ENCODE assay signal across 12 cellular contexts in the genomic region with DNA sequence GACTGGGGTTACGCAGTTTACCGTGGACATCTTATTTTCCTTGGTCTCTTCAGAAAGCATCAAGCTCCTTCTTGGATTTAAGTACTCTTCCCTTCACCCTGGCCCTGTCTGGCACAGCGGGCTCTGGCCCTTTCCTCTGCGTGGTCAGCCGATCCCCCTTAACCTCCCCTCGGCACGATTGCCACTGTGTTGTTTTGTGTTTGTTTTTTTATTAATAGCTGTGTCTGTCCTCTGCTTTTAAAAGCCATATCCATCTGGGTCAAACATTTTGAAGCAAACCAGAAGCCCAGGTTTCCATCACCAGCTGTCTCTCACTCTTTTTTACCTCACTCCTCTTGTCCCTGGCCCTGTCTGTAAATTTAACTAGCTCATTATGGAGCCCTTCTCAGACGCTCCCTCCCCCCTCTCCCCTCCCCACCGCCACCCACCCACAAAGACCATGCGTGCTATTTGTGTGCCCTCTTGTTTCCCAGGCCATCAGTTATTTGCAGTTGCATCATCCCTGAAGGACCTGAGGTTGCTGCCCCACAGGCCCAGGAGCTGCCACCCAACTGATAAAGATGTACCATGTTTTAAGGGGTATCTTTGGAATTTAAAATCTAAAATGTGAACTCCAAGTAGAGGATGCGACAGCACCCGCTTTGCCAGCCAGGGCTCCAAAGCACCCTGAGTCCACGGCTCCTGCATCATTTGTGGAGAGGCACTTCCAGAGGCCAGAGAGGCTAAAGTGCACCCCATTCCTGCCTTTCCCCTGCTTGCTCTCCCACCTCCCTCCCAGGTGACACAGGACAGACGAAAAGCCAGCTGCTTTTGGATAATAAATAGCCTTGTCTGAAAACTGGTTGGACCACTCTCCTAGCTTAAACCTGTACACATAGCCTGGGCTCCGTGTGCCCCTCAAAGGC. TPM values are rescaled to one million over a fixed set of nuclear protein-coding genes. Genes with fewer than 3 reads are reported as not detected.
DNase-seq lines count a peak whose midpoint lies in the region; ATAC-seq and TF ChIP-seq lines count a peak whose summit lies in the region.
"Had no signal": no experiment of that assay in that cellular context is flagged by ENCODE, and none has a peak within 500 bp of the region (broad histone marks: within the 10 kb centered on the region; RNA-seq: fewer than 3 reads in every experiment).

No MANE protein-coding gene starts in this region.

- H3K4me3 ChIP-seq in CD8-positive, alpha-beta T cell (ENCODE audit: low read depth, low read length) = peak overlapping the region; percentile 87
- no peak overlapping the region for H3K4me3 ChIP-seq in brain microvascular endothelial cell (ENCODE audit: low read depth, low read length)
- H3K4me3 ChIP-seq in right lobe of liver = no peak overlapping the region
- H3K4me3 ChIP-seq: K562, thoracic aorta had no signal

- in situ Hi-C loops in brain microvascular endothelial cell (cut with HindIII; ENCODE audit: low pct_ligation_motif_present, low sequenced_read_pairs) = no loop called here

- H3K27ac ChIP-seq in CD8-positive, alpha-beta T cell (ENCODE audit: low read depth, low read length) = peak overlapping the region; percentile 97
- no peak overlapping the region for H3K27ac ChIP-seq in brain microvascular endothelial cell
- no peak overlapping the region for H3K27ac ChIP-seq in right lobe of liver
- H3K27ac ChIP-seq: thoracic aorta had no signal

- H3K9me3 Mint-ChIP-seq in CD8-positive, alpha-beta T cell = no peaks in the 10 kb centered on the region
- no peaks in the 10 kb centered on the region for H3K9me3 Mint-ChIP-seq in activated naive CD8-positive, alpha-beta T cell (ENCODE audit: low read depth)
- H3K9me3 Mint-ChIP-seq in natural killer cell = no peaks in the 10 kb centered on the region

- intact Hi-C loops in CD8-positive, alpha-beta T cell (cut with DNase I, micrococcal nuclease) = loop anchor here (2.0 to 10.0 kb wide), 7 partner anchors 27 to 1073 kb away; a partner anchor contains a TSS
- intact Hi-C loops in natural killer cell (cut with micrococcal nuclease) (loop anchor here (2.0 to 5.0 kb wide), 2 partner anchors 211 to 1289 kb away; no protein-coding TSS in a partner anchor), right lobe of liver (cut with DNase I) (loop anchor here in 1 of 2 donors (10.0 kb wide), 1 partner anchor 1573 kb away; no protein-coding TSS in a partner anchor)

- no peak for TF ChIP-seq CTCF in CD8-positive, alpha-beta T cell (IDR thresholded peaks at IDR 0.05)
- no peak for TF ChIP-seq CTCF in natural killer cell (IDR thresholded peaks at IDR 0.05)
- no peak for TF ChIP-seq CTCF in brain microvascular endothelial cell (IDR thresholded peaks at IDR 0.05; ENCODE audit: low read depth, low read length, missing control alignments)
- TF ChIP-seq CTCF in right lobe of liver (IDR thresholded peaks at IDR 0.05) = no peak

- H3K27me3 ChIP-seq in CD8-positive, alpha-beta T cell (ENCODE audit: insufficient read depth, low read length) = no peaks in the 10 kb centered on the region
- peaks cover 38% of the 10 kb centered on the region for H3K27me3 ChIP-seq in brain microvascular endothelial cell (replicated peaks)
- H3K27me3 ChIP-seq in right lobe of liver = peaks cover 7 to 43% of the 10 kb centered on the region in 2 donors

- peaks cover 71% of the 10 kb centered on the region for H3K36me3 Mint-ChIP-seq in CD8-positive, alpha-beta T cell
- H3K36me3 Mint-ChIP-seq in activated naive CD8-positive, alpha-beta T cell = peaks cover 3% of the 10 kb centered on the region
- peaks cover 8% of the 10 kb centered on the region for H3K36me3 Mint-ChIP-seq in natural killer cell

- H3K4me1 Mint-ChIP-seq in CD8-positive, alpha-beta T cell (ENCODE audit: low read depth) = peaks cover 57% of the 10 kb centered on the region
- H3K4me1 Mint-ChIP-seq in activated naive CD8-positive, alpha-beta T cell (ENCODE audit: low read depth) = peaks cover 61% of the 10 kb centered on the region
- peaks cover 79% of the 10 kb centered on the region in 2 donors for H3K4me1 Mint-ChIP-seq in natural killer cell

- peak overlapping the region; percentile 100 for H3K4me3 Mint-ChIP-seq in CD8-positive, alpha-beta T cell
- peak overlapping the region; percentile 98 for H3K4me3 Mint-ChIP-seq in activated naive CD8-positive, alpha-beta T cell
- peak overlapping the region; percentile 95 for H3K4me3 Mint-ChIP-seq in natural killer cell

- 14% methylated on average over 13 of the region's 15 CpGs for WGBS in right lobe of liver (ENCODE audit: insufficient coverage, low coverage, low lambda C conversion rate, missing lambda C conversion rate)

- POLR2A ChIA-PET in CD8-positive, alpha-beta T cell (lab: Charles Lee) = interaction anchor here (0.7 to 58.6 kb wide), 23 partner anchors 8 to 1295 kb away, joined by 3 to 2179 read pairs (median 5); no protein-coding TSS in a partner anchor

- CTCF ChIA-PET in CD8-positive, alpha-beta T cell (lab: Charles Lee) = interaction anchor here (0.6 to 11.2 kb wide), 16 partner anchors 9 to 1603 kb away, joined by 3 to 284 read pairs (median 5); no protein-coding TSS in a partner anchor

- peaks cover 35% of the 10 kb centered on the region for H3K4me1 ChIP-seq in CD8-positive, alpha-beta T cell (ENCODE audit: insufficient read depth, low read length)
- H3K4me1 ChIP-seq in right lobe of liver = peaks cover 0 to 22% (median 7%) of the 10 kb centered on the region in 4 donors

- ATAC-seq in CD8-positive, alpha-beta T cell = no peak
- no peak for ATAC-seq in natural killer cell
- no peak for ATAC-seq in right lobe of liver
- ATAC-seq: K562, left cardiac atrium, Panc1 had no signal

- H3K27me3 Mint-ChIP-seq in CD8-positive, alpha-beta T cell (ENCODE audit: low read depth) = no peaks in the 10 kb centered on the region
- H3K27me3 Mint-ChIP-seq in activated naive CD8-positive, alpha-beta T cell = no peaks in the 10 kb centered on the region
- no peaks in the 10 kb centered on the region for H3K27me3 Mint-ChIP-seq in natural killer cell (ENCODE audit: low read depth in 2 of 2)

- H3K9me3 ChIP-seq in CD8-positive, alpha-beta T cell (ENCODE audit: low read length) = no peaks in the 10 kb centered on the region
- H3K9me3 ChIP-seq in right lobe of liver = no peaks in the 10 kb centered on the region
- H3K9me3 ChIP-seq: thoracic aorta had no signal

- H3K36me3 ChIP-seq in CD8-positive, alpha-beta T cell (ENCODE audit: insufficient read depth, low read length) = no peaks in the 10 kb centered on the region
- H3K36me3 ChIP-seq in brain microvascular endothelial cell (replicated peaks) (no peaks in the 10 kb centered on the region), right lobe of liver (no peaks in the 10 kb centered on the region)
- H3K36me3 ChIP-seq: thoracic aorta had no signal

- peak in 4 of 7 experiments; percentile 43 to 69 (median 57) for DNase-seq in CD8-positive, alpha-beta T cell
- DNase-seq in NCI-H1694 treated with DMSO at 0.1 percent for 48 hours (lab: John Stamatoyannopoulos, UW) (peak; percentile 52), natural killer cell (no peak), midbrain (lab: John Stamatoyannopoulos, UW) (no peak), cerebellar nuclear complex (lab: John Stamatoyannopoulos, UW) (no peak), brain microvascular endothelial cell (no peak), right lobe of liver (no peak)
- DNase-seq: left cardiac atrium had no signal

- TF ChIP-seq POLR2A in right lobe of liver (IDR thresholded peaks at IDR 0.05) = no peak

- peak overlapping the region; percentile 100 for H3K27ac Mint-ChIP-seq in CD8-positive, alpha-beta T cell
- H3K27ac Mint-ChIP-seq in activated naive CD8-positive, alpha-beta T cell = peak overlapping the region; percentile 99
- H3K27ac Mint-ChIP-seq in natural killer cell = peak overlapping the region; percentile 90 to 97

RNA-seq across cellular contexts. Expression of a gene that starts 3.9 kb away (rescaled TPM):
- total RNA-seq in CD8-positive, alpha-beta T cell = 100 to 1,000 TPM; 273 to 284 TPM
- 10 to 100 TPM; 43.5 to 61.5 (median 56.2) TPM for total RNA-seq in natural killer cell
- under 1 TPM; 0.04 to 0.61 (median 0.24) TPM for total RNA-seq in right lobe of liver

Comparison
In these comparisons a context has a peak if more than half of its experiments do, and no peak if none do; other contexts are left out.
1. DNase-seq: peak in CD8-positive, alpha-beta T cell (4 of 7) and NCI-H1694 treated with DMSO at 0.1 percent for 48 hours (single experiment); none in natural killer cell (single experiment), midbrain (single experiment), cerebellar nuclear complex (0 of 2), brain microvascular endothelial cell (single experiment) and right lobe of liver (0 of 3).
2. RNA of a gene that starts 3.9 kb away (total RNA-seq): 273 to 284 TPM in CD8-positive, alpha-beta T cell and 43.5 to 61.5 TPM in natural killer cell; 0.04 to 0.61 TPM in right lobe of liver; every median in the first group is over 10 times any median in the second.
3. Peak in every context shown above with its lines, with median percentiles within 50 percentile points of each other: H3K27ac Mint-ChIP-seq and H3K4me3 Mint-ChIP-seq.